In the genomic region with DNA sequence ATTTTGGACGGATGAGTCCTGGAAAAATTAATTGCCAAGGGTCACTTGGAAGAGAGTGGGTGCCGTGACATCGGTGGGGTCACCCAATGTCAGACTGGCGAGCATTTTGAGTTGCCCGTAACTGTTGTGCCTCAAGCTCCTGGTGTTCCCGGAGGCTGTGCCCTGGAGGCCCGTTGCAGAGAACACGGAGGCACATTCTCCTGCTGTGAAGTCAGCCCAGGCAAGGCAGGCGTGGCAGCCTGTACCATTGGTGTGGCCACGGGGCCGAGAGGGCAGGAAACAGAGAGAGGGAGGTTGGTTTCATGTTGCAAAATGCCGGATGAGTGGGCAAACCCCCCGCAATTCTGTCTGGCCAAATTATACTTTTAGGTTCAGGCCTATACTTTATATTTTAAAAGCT, we compare ENCODE assay signal across 1 cellular context.
TF ChIP-seq lines count a peak whose summit lies in the region.

No MANE protein-coding gene starts in this region.

TF ChIP-seq in HCT116, 20 proteins besides CTCF, POLR2A, EP300 and RAD21 (continued from another document):
- TF ChIP-seq POLR2AphosphoS5 (IDR thresholded peaks at IDR 0.05; ENCODE audit: low read depth, low read length) (peak; percentile 34; the same call in 1 of the 2 replicates), SP1 (IDR thresholded peaks at IDR 0.05; ENCODE audit: low read depth) (peak; percentile 77)
TF ChIP-seq in HCT116: peak in this region for 5.
